ENCODE assay signal across 6 cellular contexts in genomic region chr10:61735879-61736278, GRCh38.
"Had no signal": no experiment of that assay in that cellular context is flagged by ENCODE, and none has a peak within 500 bp of the region (broad histone marks: within the 10 kb centered on the region; RNA-seq: fewer than 3 reads in every experiment).

No MANE protein-coding gene starts in this region.

- H3K4me3 ChIP-seq: GM23248 had no signal

- FAIRE-seq: HTR-8/SVneo had no signal

- H3K27ac ChIP-seq: GM23248 had no signal

- DNase-seq: GM23248, GOT3, H9, HCEC 1CT, KG1 had no signal
